Comparison of ENCODE assay signal across 23 cellular contexts in genomic region chr19:14412436-14413071, GRCh38. TPM values are rescaled to one million over a fixed set of nuclear protein-coding genes. Genes with fewer than 3 reads are reported as not detected.
DNase-seq lines count a peak whose midpoint lies in the region; ATAC-seq and TF ChIP-seq lines count a peak whose summit lies in the region.
"Had no signal": no experiment of that assay in that cellular context is flagged by ENCODE, and none has a peak within 500 bp of the region (broad histone marks: within the 10 kb centered on the region; RNA-seq: fewer than 3 reads in every experiment).

No MANE protein-coding gene starts in this region.

- H3K4me3 Mint-ChIP-seq in glutamatergic neuron (ENCODE audit: unreplicated experiment): no peak overlapping the region
- H3K4me3 Mint-ChIP-seq: WTC11 had no signal

- peaks cover 8% of the 10 kb centered on the region for H4K20me1 ChIP-seq in mammary epithelial cell (ENCODE audit: insufficient read depth, low read length)

- H3K36me3 Mint-ChIP-seq in activated naive CD4-positive, alpha-beta T cell treated with anti-CD3 and anti-CD28 coated beads, Interleukin-2, amount 50 U/mL, for 72 hours: peaks cover 24 to 40% of the 10 kb centered on the region in 2 donors
- no peaks in the 10 kb centered on the region for H3K36me3 Mint-ChIP-seq in glutamatergic neuron (ENCODE audit: unreplicated experiment)

- ATAC-seq in activated naive CD4-positive, alpha-beta T cell treated with anti-CD3 and anti-CD28 coated beads, Interleukin-2, amount 50 U/mL, for 72 hours: no peak
- ATAC-seq in GM21786 (IDR thresholded peaks at IDR 0.05; ENCODE audit: unreplicated experiment): no peak
- ATAC-seq in GM18907 (IDR thresholded peaks at IDR 0.05; ENCODE audit: unreplicated experiment): no peak
- ATAC-seq: WTC11 had no signal

- peak overlapping the region; percentile 81 to 92 for H3K27ac Mint-ChIP-seq in activated naive CD4-positive, alpha-beta T cell treated with anti-CD3 and anti-CD28 coated beads, Interleukin-2, amount 50 U/mL, for 72 hours
- H3K27ac Mint-ChIP-seq in glutamatergic neuron (ENCODE audit: unreplicated experiment): peak overlapping the region; percentile 98

- dilution Hi-C loops in mammary epithelial cell (cut with HindIII; ENCODE audit: low sequenced_read_pairs): loop anchor here (5.0 kb wide), 7 partner anchors 75 to 525 kb away; partner anchors contain the start of genes ASF1B and DCAF15

- H3K79me2 ChIP-seq in mammary epithelial cell (ENCODE audit: insufficient read depth, low read length): peaks cover 84% of the 10 kb centered on the region

- DNase-seq in activated naive CD4-positive, alpha-beta T cell treated with anti-CD3 and anti-CD28 coated beads, Interleukin-2, amount 50 U/mL, for 72 hours (ENCODE audit: low spot score in 2 of 2): no peak
- DNase-seq in activated naive CD4-positive, alpha-beta T cell (lab: John Stamatoyannopoulos, UW): no peak
- DNase-seq in NT2/D1 (ENCODE audit: low read depth, low spot score): no peak
- no peak for DNase-seq in glutamatergic neuron
- DNase-seq in UCSD-AML1 (lab: John Stamatoyannopoulos, UW; ENCODE audit: unreplicated experiment): no peak
- no peak for DNase-seq in mammary epithelial cell
- DNase-seq: activated CD8-positive, alpha-beta memory T cell treated with anti-CD3 and anti-CD28 coated beads for 24 hours; aorta; caudate nucleus; DMS79 treated with DMSO at 0.1 percent for 48 hours; dorsolateral prefrontal cortex; hippocampal formation; NCI-H1092 treated with DMSO at 0.1 percent for 48 hours; NCI-H2081 treated with DMSO at 0.1 percent for 48 hours; NCI-H446 treated with DMSO at 0.1 percent for 48 hours; retina; RPMI8226; stimulated activated CD4-positive, alpha-beta T cell treated with anti-CD3 and anti-CD28 coated beads, Interleukin-12 subunit alpha, Interleukin-12 subunit beta, amount 100 ng/mL, for 4 hours had no signal

- no peak overlapping the region for H3K4me3 ChIP-seq in NT2/D1 (ENCODE audit: insufficient read length, low read depth)
- H3K4me3 ChIP-seq in mammary epithelial cell (replicated peaks in 1 of 3; ENCODE audit: insufficient read depth in 1 of 3, low read depth in 2 of 3, low read length in 3 of 3): no peak overlapping the region
- H3K4me3 ChIP-seq: dorsolateral prefrontal cortex, HAP-1 had no signal

- TF ChIP-seq CTCF in glutamatergic neuron (IDR thresholded peaks at IDR 0.05; ENCODE audit: partially characterized antibody, unreplicated experiment) (no peak), mammary epithelial cell (conservative IDR thresholded peaks at IDR 0.05 in 1 of 2, IDR thresholded peaks at IDR 0.05 in 1 of 2; ENCODE audit: extremely low read depth in 1 of 2, insufficient read depth in 1 of 2, low read depth in 1 of 2, low read length in 2 of 2) (no peak)

- CTCF ChIA-PET in mammary epithelial cell (lab: Charles Lee; ENCODE audit: low non-redundant PET): no interaction called here

- no peak overlapping the region for H2AFZ ChIP-seq in mammary epithelial cell (ENCODE audit: low read depth, low read length)

- H3K27me3 ChIP-seq in NT2/D1 (ENCODE audit: insufficient read depth, insufficient read length): no peaks in the 10 kb centered on the region
- no peaks in the 10 kb centered on the region for H3K27me3 ChIP-seq in mammary epithelial cell (ENCODE audit: insufficient read depth, low read length)
- H3K27me3 ChIP-seq: dorsolateral prefrontal cortex had no signal

- H3K4me1 ChIP-seq in NT2/D1 (ENCODE audit: insufficient read depth, insufficient read length): peaks cover 26% of the 10 kb centered on the region
- peaks cover 15% of the 10 kb centered on the region for H3K4me1 ChIP-seq in mammary epithelial cell (ENCODE audit: insufficient read depth, low read length)

- no TSS peak for BruUV-seq in mammary epithelial cell (replicated peaks; lab: Mats Ljungman, UMichigan)

- peaks cover 29% of the 10 kb centered on the region for H3K4me1 Mint-ChIP-seq in glutamatergic neuron (ENCODE audit: low read depth, unreplicated experiment)

- H3K27me3 Mint-ChIP-seq in glutamatergic neuron (ENCODE audit: unreplicated experiment): peaks cover 18% of the 10 kb centered on the region

- H3K9ac ChIP-seq in NT2/D1 (ENCODE audit: insufficient read length, low read depth) (peak overlapping the region; percentile 38), mammary epithelial cell (ENCODE audit: insufficient read depth, low read length) (no peak overlapping the region)

- no peaks in the 10 kb centered on the region for H3K9me3 ChIP-seq in NT2/D1 (ENCODE audit: insufficient read depth, low read length)
- H3K9me3 ChIP-seq in mammary epithelial cell (replicated peaks; ENCODE audit: insufficient read depth, low read length): no peaks in the 10 kb centered on the region
- H3K9me3 ChIP-seq: HAP-1 had no signal

- in situ Hi-C loops in mammary epithelial cell (cut with MboI; ENCODE audit: low sequenced_read_pairs in 2 of 2): loop anchor here in 1 of 2 donors (25.0 kb wide), 1 partner anchor 525 kb away; the partner anchor contains the start of gene NANOS3

- intact Hi-C loops in mammary epithelial cell (cut with micrococcal nuclease): no loop called here

- WGBS in mammary epithelial cell (ENCODE audit: low coverage, missing lambda C conversion rate): 82% methylated on average over 14 of the region's 28 CpGs

- H3K4me2 ChIP-seq in mammary epithelial cell (ENCODE audit: insufficient read depth, low read depth, low read length): no peak overlapping the region

- H3K36me3 ChIP-seq in NT2/D1 (ENCODE audit: insufficient read depth, insufficient read length, low read length) (peaks cover 91% of the 10 kb centered on the region), mammary epithelial cell (ENCODE audit: insufficient read depth, low read length) (peaks cover 23% of the 10 kb centered on the region)

- no peaks in the 10 kb centered on the region for H3K9me3 Mint-ChIP-seq in activated naive CD4-positive, alpha-beta T cell treated with anti-CD3 and anti-CD28 coated beads, Interleukin-2, amount 50 U/mL, for 72 hours
- peaks cover 8% of the 10 kb centered on the region for H3K9me3 Mint-ChIP-seq in glutamatergic neuron (ENCODE audit: unreplicated experiment)
- H3K9me3 Mint-ChIP-seq: WTC11 had no signal

- H3K27ac ChIP-seq in mammary epithelial cell (ENCODE audit: insufficient read depth, low read depth, low read length): no peak overlapping the region
- H3K27ac ChIP-seq: epithelial cell of prostate had no signal

RNA-seq across cellular contexts. Expression of gene DDX39A, which starts 6.6 kb away (rescaled TPM):
- 100 to 1,000 TPM; 208 to 217 TPM for total RNA-seq in activated naive CD4-positive, alpha-beta T cell treated with anti-CD3 and anti-CD28 coated beads, Interleukin-2, amount 50 U/mL, for 72 hours
- total RNA-seq in glutamatergic neuron (ENCODE audit: unreplicated experiment) (103 TPM), mammary epithelial cell (10 to 100 TPM; 34.0 to 74.4 TPM)
- polyA plus RNA-seq in mammary epithelial cell: 108 TPM
- 67.1 TPM for polyA minus RNA-seq in mammary epithelial cell

RNA-seq across cellular contexts. Expression of gene PKN1, which starts 20.6 kb away (rescaled TPM):
- total RNA-seq in activated naive CD4-positive, alpha-beta T cell treated with anti-CD3 and anti-CD28 coated beads, Interleukin-2, amount 50 U/mL, for 72 hours: 100 to 1,000 TPM; 105 to 192 TPM
- 117 TPM for total RNA-seq in glutamatergic neuron (ENCODE audit: unreplicated experiment)
- total RNA-seq in mammary epithelial cell: 10 to 100 TPM; 26.3 to 43.3 TPM
- polyA plus RNA-seq in mammary epithelial cell: 8.3 TPM
- polyA minus RNA-seq in mammary epithelial cell: 14.9 TPM

RNA-seq across cellular contexts. Expression of gene ADGRE5, which starts 31.3 kb away (rescaled TPM):
- 100 to 1,000 TPM; 222 to 256 TPM for total RNA-seq in activated naive CD4-positive, alpha-beta T cell treated with anti-CD3 and anti-CD28 coated beads, Interleukin-2, amount 50 U/mL, for 72 hours
- total RNA-seq in glutamatergic neuron (ENCODE audit: unreplicated experiment) (4.0 TPM), mammary epithelial cell (10 to 100 TPM; 19.3 to 35.4 TPM)
- 17.5 TPM for polyA plus RNA-seq in mammary epithelial cell
- polyA minus RNA-seq in mammary epithelial cell: 26.7 TPM

Comparison
In these comparisons a context has a peak if more than half of its experiments do, and no peak if none do; other contexts are left out.
1. RNA of gene ADGRE5, which starts 31.3 kb away (total RNA-seq): 222 to 256 TPM in activated naive CD4-positive, alpha-beta T cell treated with anti-CD3 and anti-CD28 coated beads, Interleukin-2, amount 50 U/mL, for 72 hours; 19.3 to 35.4 TPM in mammary epithelial cell and 4.0 TPM in glutamatergic neuron (single experiment); every median in the first group is over 4 times any median in the second.